13 cellular contexts compared by ENCODE assay signal in the genomic region with DNA sequence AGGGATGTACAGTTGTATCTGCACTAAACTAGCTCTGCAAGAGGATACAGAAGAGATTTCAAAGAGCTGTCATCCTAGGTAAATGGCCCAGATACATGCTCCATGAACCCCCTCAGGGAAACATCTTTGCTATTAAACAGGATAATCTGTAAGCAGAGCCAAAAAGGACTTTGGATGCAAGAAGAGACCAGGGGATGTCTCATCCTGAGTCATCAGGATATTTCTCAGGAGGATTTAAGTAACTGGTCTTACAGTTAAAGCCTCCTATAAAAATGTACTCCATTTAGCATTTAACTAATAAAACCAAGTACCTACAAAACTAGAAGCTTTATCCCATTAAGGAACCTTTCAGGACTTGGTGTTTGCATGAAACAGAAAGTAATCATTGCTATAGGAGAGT. TPM values are rescaled to one million over a fixed set of nuclear protein-coding genes. Genes with fewer than 3 reads are reported as not detected.
DNase-seq lines count a peak whose midpoint lies in the region; ATAC-seq and TF ChIP-seq lines count a peak whose summit lies in the region.
"Had no signal": no experiment of that assay in that cellular context is flagged by ENCODE, and none has a peak within 500 bp of the region (broad histone marks: within the 10 kb centered on the region; RNA-seq: fewer than 3 reads in every experiment).

No MANE protein-coding gene starts in this region.

- H3K4me3 ChIP-seq in AG04450 (ENCODE audit: low read depth, low read length) = no peak overlapping the region
- H3K4me3 ChIP-seq in choroid plexus epithelial cell (ENCODE audit: low read depth, low read length) = no peak overlapping the region
- H3K4me3 ChIP-seq: BLaER1, mucosa of descending colon had no signal

- no peak overlapping the region for H3K4me3 Mint-ChIP-seq in mesothelial cell of epicardium
- H3K4me3 Mint-ChIP-seq: effector memory CD8-positive, alpha-beta T cell had no signal

- TF ChIP-seq CTCF in AG04450 (IDR thresholded peaks at IDR 0.05; ENCODE audit: low read depth, low read length) = no peak
- TF ChIP-seq CTCF in choroid plexus epithelial cell (conservative IDR thresholded peaks at IDR 0.05; ENCODE audit: low read depth, low read length) = no peak
- TF ChIP-seq CTCF in mesothelial cell of epicardium (IDR thresholded peaks at IDR 0.05; ENCODE audit: unreplicated experiment) = no peak

- H3K27ac Mint-ChIP-seq in mesothelial cell of epicardium = peak overlapping the region; percentile 77
- H3K27ac Mint-ChIP-seq: effector memory CD8-positive, alpha-beta T cell had no signal

- CTCF ChIA-PET in AG04450 (lab: Charles Lee) = interaction anchor here (1.2 to 2.6 kb wide), 3 partner anchors 54 to 233 kb away, joined by 3 to 8 read pairs (median 4); no protein-coding TSS in a partner anchor

- DNase-seq in AG04450 (ENCODE audit: low read depth, low spot score) = peak; percentile 54
- DNase-seq in LoVo (ENCODE audit: low spot score) = peak; percentile 52
- peak; percentile 76 for DNase-seq in choroid plexus epithelial cell (ENCODE audit: low read depth)
- no peak for DNase-seq in mesothelial cell of epicardium (ENCODE audit: low spot score in 2 of 2, unreplicated experiment in 2 of 2)
- no peak for DNase-seq in T-helper 1 cell
- DNase-seq: effector memory CD8-positive, alpha-beta T cell; mucosa of descending colon; NCI-H187; right cardiac atrium had no signal

- H3K27me3 ChIP-seq in AG04450 (ENCODE audit: control insufficient read depth, insufficient read depth, low read length) = no peaks in the 10 kb centered on the region
- H3K27me3 ChIP-seq: BLaER1 had no signal

- no peaks in the 10 kb centered on the region; the same call in 1 of the 2 replicates for H3K9me3 ChIP-seq in AG04450 (ENCODE audit: control insufficient read depth, insufficient read depth, low read length)

- POLR2A ChIA-PET in AG04450 (lab: Yijun Ruan, JAX) = no interaction called here

- H3K27ac ChIP-seq in AG04450 (ENCODE audit: low read depth, low read length) = no peak overlapping the region
- H3K27ac ChIP-seq: BLaER1 had no signal

- H3K4me1 Mint-ChIP-seq in mesothelial cell of epicardium = peaks cover 38% of the 10 kb centered on the region

- H3K27me3 Mint-ChIP-seq in mesothelial cell of epicardium (ENCODE audit: low read depth) = no peaks in the 10 kb centered on the region
- H3K27me3 Mint-ChIP-seq: effector memory CD8-positive, alpha-beta T cell had no signal

- H3K9me3 Mint-ChIP-seq in mesothelial cell of epicardium = peaks cover 10% of the 10 kb centered on the region
- H3K9me3 Mint-ChIP-seq: effector memory CD8-positive, alpha-beta T cell had no signal

- peaks cover 7% of the 10 kb centered on the region for H3K36me3 Mint-ChIP-seq in mesothelial cell of epicardium

- ATAC-seq in GM21360 (IDR thresholded peaks at IDR 0.05; ENCODE audit: unreplicated experiment) (no peak), HG03460 (IDR thresholded peaks at IDR 0.05; ENCODE audit: unreplicated experiment) (no peak), HG03097 (IDR thresholded peaks at IDR 0.05; ENCODE audit: low FRiP score, unreplicated experiment) (no peak)
- ATAC-seq: effector memory CD8-positive, alpha-beta T cell; mucosa of descending colon; right cardiac atrium had no signal

RNA-seq across cellular contexts. Expression of a gene that starts 48.2 kb away (rescaled TPM):
- polyA plus RNA-seq in AG04450 (2011; rRNA removed) = 15.9 and 16.9 TPM in 2 replicates
- polyA minus RNA-seq in AG04450 (2011; rRNA and poly(A)+ RNA removed) = 37.7 and 39.9 TPM in 2 replicates
- 32.4 to 37.2 TPM (median 36.0 TPM) in 3 replicates for total RNA-seq in mesothelial cell of epicardium

Comparison
In these comparisons a context has a peak if more than half of its experiments do, and no peak if none do; other contexts are left out.
1. DNase-seq: peak in AG04450 (single experiment), LoVo (single experiment) and choroid plexus epithelial cell (single experiment); none in mesothelial cell of epicardium (0 of 2) and T-helper 1 cell (0 of 5).